Comparison of ENCODE assay signal across 2 cellular contexts in genomic region chr16:66955363-66956025, GRCh38. TPM values are rescaled to one million over a fixed set of nuclear protein-coding genes. Genes with fewer than 3 reads are reported as not detected.
"Had no signal": no experiment of that assay in that cellular context is flagged by ENCODE, and none has a peak within 500 bp of the region (broad histone marks: within the 10 kb centered on the region; RNA-seq: fewer than 3 reads in every experiment).

No MANE protein-coding gene starts in this region.

RNA-seq across cellular contexts. Expression of gene CES3, which starts 5.6 kb away (rescaled TPM):
- total RNA-seq: SJSA1 had no signal

RNA-seq across cellular contexts. Expression of gene CES4A, which starts 32.9 kb away (rescaled TPM):
- total RNA-seq: NCI-H460, SJSA1 had no signal
